In genomic region chr19:45090598-45090997, GRCh38 we compare ENCODE assay signal across 1 cellular context.
TF ChIP-seq lines count a peak whose summit lies in the region.

No MANE protein-coding gene starts in this region.

TF ChIP-seq in K562, 482 proteins besides CTCF, POLR2A, EP300 and RAD21:
- TF ChIP-seq PBX2 (CRISPR knock-in tag; IDR thresholded peaks at IDR 0.05; ENCODE audit: low read depth) (no peak), PBX2 (tag; conservative IDR thresholded peaks at IDR 0.05; ENCODE audit: low read depth) (no peak), TCF7 (IDR thresholded peaks at IDR 0.05; ENCODE audit: borderline replicate concordance) (no peak), BHLHE40 (IDR thresholded peaks at IDR 0.05; ENCODE audit: low read length) (no peak), SPI1 (IDR thresholded peaks at IDR 0.05; ENCODE audit: borderline replicate concordance, low read depth, low read length) (no peak), MTA2 (IDR thresholded peaks at IDR 0.05; ENCODE audit: low read depth) (no peak)
